Comparison of ENCODE assay signal across 26 cellular contexts in genomic region chr1:85267313-85267712, GRCh38.
"Had no signal": no experiment of that assay in that cellular context is flagged by ENCODE, and none has a peak within 500 bp of the region (broad histone marks: within the 10 kb centered on the region; RNA-seq: fewer than 3 reads in every experiment).

No MANE protein-coding gene starts in this region.

- H3K9me3 Mint-ChIP-seq: memory B cell; natural killer cell; neural crest cell; stimulated activated effector memory CD8-positive, alpha-beta T cell treated with anti-CD3 and anti-CD28 coated beads, Interleukin-12 subunit alpha, Interleukin-12 subunit beta, amount 100 ng/mL, for 72 hours had no signal

- H3K4me1 Mint-ChIP-seq: endodermal cell, mesothelial cell of epicardium, neural crest cell had no signal

- H3K4me3 ChIP-seq: colonic mucosa, heart right ventricle, left ventricle myocardium inferior, lower lobe of right lung, ovary, smooth muscle cell, suprapubic skin, thyroid gland, upper lobe of left lung, vagina had no signal

- H3K27me3 ChIP-seq: colonic mucosa, heart right ventricle, ovary, suprapubic skin, thyroid gland, upper lobe of left lung, vagina had no signal

- H3K9me3 ChIP-seq: colonic mucosa, heart right ventricle, left ventricle myocardium inferior, lower lobe of right lung, ovary, suprapubic skin, thyroid gland, upper lobe of left lung, vagina had no signal

- H3K27ac ChIP-seq: colonic mucosa, heart right ventricle, left ventricle myocardium inferior, lower lobe of right lung, ovary, suprapubic skin, thyroid gland, upper lobe of left lung, vagina had no signal

- FAIRE-seq: keratinocyte had no signal

- H3K4me3 Mint-ChIP-seq: endodermal cell; memory B cell; mesothelial cell of epicardium; natural killer cell; neural crest cell; stimulated activated effector memory CD8-positive, alpha-beta T cell treated with anti-CD3 and anti-CD28 coated beads, Interleukin-12 subunit alpha, Interleukin-12 subunit beta, amount 100 ng/mL, for 72 hours had no signal

- H3K4me2 ChIP-seq: smooth muscle cell had no signal

- H3K36me3 ChIP-seq: ovary had no signal

- H3K27me3 Mint-ChIP-seq: memory B cell, progenitor cell of endocrine pancreas had no signal

- H3K27ac Mint-ChIP-seq: endodermal cell; memory B cell; mesothelial cell of epicardium; natural killer cell; progenitor cell of endocrine pancreas; stimulated activated effector memory CD8-positive, alpha-beta T cell treated with anti-CD3 and anti-CD28 coated beads, Interleukin-12 subunit alpha, Interleukin-12 subunit beta, amount 100 ng/mL, for 72 hours had no signal

- H3K4me1 ChIP-seq: suprapubic skin, thyroid gland had no signal

- ATAC-seq: heart right ventricle; lower lobe of right lung; natural killer cell; right cardiac atrium; stimulated activated effector memory CD8-positive, alpha-beta T cell treated with anti-CD3 and anti-CD28 coated beads, Interleukin-12 subunit alpha, Interleukin-12 subunit beta, amount 100 ng/mL, for 72 hours; stimulated activated naive CD8-positive, alpha-beta T cell treated with anti-CD3 and anti-CD28 coated beads, Interleukin-15, Interleukin-2, amounts not matched to agents 100 U/mL and 50 U/mL, for 24 hours had no signal

- DNase-seq: colonic mucosa; effector CD4-positive, alpha-beta T cell; endodermal cell; foreskin melanocyte; heart right ventricle; hypothalamus; left ventricle myocardium inferior; lower lobe of right lung; natural killer cell; nucleus accumbens; ovary; right cardiac atrium; stimulated activated CD4-positive, alpha-beta T cell treated with anti-CD3 and anti-CD28 coated beads, Interleukin-4, amount 100 ng/mL, for 1 hour; stimulated activated CD8-positive, alpha-beta memory T cell treated with anti-CD3 and anti-CD28 coated beads, Interleukin-4, amount 100 ng/mL, for 48 hours; stimulated activated naive CD8-positive, alpha-beta T cell treated with anti-CD3 and anti-CD28 coated beads, Interleukin-15, Interleukin-2, amounts not matched to agents 100 U/mL and 50 U/mL, for 24 hours; thyroid gland; upper lobe of left lung had no signal
